ENCODE assay signal across 8 cellular contexts in genomic region chr1:47436979-47437517, GRCh38. TPM values are rescaled to one million over a fixed set of nuclear protein-coding genes. Genes with fewer than 3 reads are reported as not detected.
DNase-seq lines count a peak whose midpoint lies in the region; ATAC-seq, FAIRE-seq and TF ChIP-seq lines count a peak whose summit lies in the region.

No MANE protein-coding gene starts in this region.

- H3K4me3 ChIP-seq in retinal pigment epithelial cell (ENCODE audit: low read length): peak overlapping the region; percentile 57

- intact Hi-C loops in Right ventricle myocardium superior (cut with DNase I): loop anchor here (10.0 kb wide), 1 partner anchor 252 kb away; no protein-coding TSS in a partner anchor

- POLR2A ChIA-PET in WTC11 (lab: Charles Lee): interaction anchor here (1.0 kb wide), 1 partner anchor 272 kb away, joined by 4 read pairs; no protein-coding TSS in a partner anchor

- no peaks in the 10 kb centered on the region for H3K9me3 Mint-ChIP-seq in WTC11

- no peak overlapping the region for H3K27ac Mint-ChIP-seq in WTC11

- H3K4me1 Mint-ChIP-seq in WTC11: peaks cover 39% of the 10 kb centered on the region

- DNase-seq in EL (peak; percentile 44), WTC11 (ENCODE audit: low spot score) (no peak), Right ventricle myocardium superior (peak; percentile 58), retinal pigment epithelial cell (ENCODE audit: low read depth) (no peak), D721Med (ENCODE audit: insufficient read length, low spot score) (no peak), GOT3 (lab: John Stamatoyannopoulos, UW) (no peak)

- ATAC-seq in GM19455 (IDR thresholded peaks at IDR 0.05; ENCODE audit: unreplicated experiment) (peak; percentile 30), HG03457 (IDR thresholded peaks at IDR 0.05; ENCODE audit: unreplicated experiment) (peak; percentile 19), WTC11 (no peak), Right ventricle myocardium superior (ENCODE audit: poor library complexity) (peak; percentile 7)

- H3K4me3 Mint-ChIP-seq in WTC11: peak overlapping the region; percentile 74

- no peak for FAIRE-seq in D721Med (lab: Jason Lieb, UNC)

- H3K27me3 Mint-ChIP-seq in WTC11 (ENCODE audit: low read depth): peaks cover 55% of the 10 kb centered on the region

- H3K36me3 Mint-ChIP-seq in WTC11: 0 out of 2 replicates have a peak, but pooled peaks cover 5% of the 10 kb centered on the region

- TF ChIP-seq CTCF in WTC11 (IDR thresholded peaks at IDR 0.05) (no peak), retinal pigment epithelial cell (conservative IDR thresholded peaks at IDR 0.05; ENCODE audit: low read depth, low read length) (no peak), D721Med (IDR thresholded peaks at IDR 0.05; ENCODE audit: insufficient read depth, missing control alignments) (no peak)

- CTCF ChIA-PET in WTC11 (lab: Charles Lee): interaction anchor here (0.5 to 8.4 kb wide), 81 partner anchors 8 to 624 kb away, joined by 3 to 177 read pairs (median 5); partner anchors contain the start of genes CMPK1, FOXE3, PDZK1IP1 and STIL

TF ChIP-seq in WTC11, 78 proteins besides CTCF, POLR2A, EP300 and RAD21:
- TF ChIP-seq SOX15 (CRISPR knock-in tag; IDR thresholded peaks at IDR 0.05) (no peak), CREM (CRISPR knock-in tag; IDR thresholded peaks at IDR 0.05) (0 out of 2 replicates have a peak, but pooled peaks have one; percentile 19)

RNA-seq across cellular contexts. Expression of gene FOXD2, which starts 0.8 kb away (rescaled TPM):
- total RNA-seq in WTC11 (2021): 0.05 to 0.07 TPM (median 0.05 TPM) in 3 replicates
- not detected for total RNA-seq in Right ventricle myocardium superior

RNA-seq across cellular contexts. Expression of gene FOXE3, which starts 21.0 kb away (rescaled TPM):
- 0.09 TPM in 1 of 3 replicates, not detected in the others for total RNA-seq in WTC11 (2021)
- not detected for total RNA-seq in Right ventricle myocardium superior

Comparison
In these comparisons a context has a peak if more than half of its experiments do, and no peak if none do; other contexts are left out.
1. DNase-seq: peak in EL (single experiment) and Right ventricle myocardium superior (single experiment); none in WTC11 (single experiment), retinal pigment epithelial cell (single experiment), D721Med (single experiment) and GOT3 (single experiment).